In the genomic region with DNA sequence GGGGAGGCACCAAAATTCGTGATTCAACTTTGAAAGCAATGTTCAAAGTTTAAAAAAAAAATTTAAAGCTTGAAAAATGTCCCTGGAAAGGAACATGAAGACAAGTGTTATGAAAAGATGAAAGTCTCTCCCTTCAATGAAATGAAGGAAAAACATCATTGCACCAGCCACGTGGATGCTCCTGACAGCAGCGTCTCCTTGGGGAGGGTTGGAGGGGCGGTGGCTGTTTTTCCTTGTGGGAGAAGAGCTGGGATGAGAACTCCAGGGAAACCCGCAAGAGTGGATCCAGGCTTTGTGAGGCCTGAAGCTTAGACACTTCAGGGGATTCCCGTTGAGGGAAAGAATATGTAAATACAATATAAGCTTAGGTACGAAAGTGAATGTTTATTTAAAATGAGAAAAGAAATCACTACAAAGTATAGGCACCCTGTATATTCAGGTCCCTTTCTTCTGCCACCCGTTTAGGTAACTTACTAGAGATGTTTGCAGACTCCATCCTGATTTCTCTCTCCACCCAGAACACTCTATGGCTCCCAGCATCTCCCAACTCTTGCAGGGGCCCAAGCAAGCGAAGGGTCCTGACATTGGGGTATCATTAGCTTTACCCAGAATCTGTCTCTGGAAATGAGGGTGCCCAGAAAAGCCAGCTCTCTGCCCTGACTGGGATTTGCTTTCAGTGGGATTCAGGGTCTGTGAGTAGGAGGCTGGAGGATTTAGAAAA, we compare ENCODE assay signal across 24 cellular contexts.
"Had no signal": no experiment of that assay in that cellular context is flagged by ENCODE, and none has a peak within 500 bp of the region (broad histone marks: within the 10 kb centered on the region; RNA-seq: fewer than 3 reads in every experiment).

No MANE protein-coding gene starts in this region.

- DNase-seq: naive thymus-derived CD8-positive, alpha-beta T cell; nephron progenitor cell; right cardiac atrium; right lobe of liver; sigmoid colon; small intestine; stimulated activated CD4-positive, alpha-beta T cell treated with anti-CD3 and anti-CD28 coated beads, Interleukin-1b, Interleukin-23, amount 100 ng/mL, for 48 hours; stimulated activated CD4-positive, alpha-beta T cell treated with anti-CD3 and anti-CD28 coated beads, Interleukin-4, amount 100 ng/mL, for 1 hour; stimulated activated CD4-positive, alpha-beta T cell treated with anti-CD3 and anti-CD28 coated beads, Interleukin-4, amount 100 ng/mL, for 4 hours; stimulated activated CD8-positive, alpha-beta memory T cell treated with anti-CD3 and anti-CD28 coated beads, Interleukin-4, amount 100 ng/mL, for 48 hours; stimulated activated naive CD4-positive, alpha-beta T cell; stimulated activated naive CD8-positive, alpha-beta T cell treated with anti-CD3 and anti-CD28 coated beads, Interleukin-15, amount 100 ng/mL, for 72 hours; stimulated activated naive CD8-positive, alpha-beta T cell treated with anti-CD3 and anti-CD28 coated beads, Interleukin-15, Interleukin-2, amounts not matched to agents 100 U/mL and 50 U/mL, for 24 hours; thyroid gland; trophoblast cell; upper lobe of left lung had no signal

- H3K36me3 ChIP-seq: neutrophil, pancreas, prostate gland, right lobe of liver, sigmoid colon, thoracic aorta, thyroid gland, tibial nerve, upper lobe of left lung, vagina had no signal

- H3K27ac ChIP-seq: neutrophil, pancreas, prostate gland, right lobe of liver, sigmoid colon, thoracic aorta, thyroid gland, tibial nerve, upper lobe of left lung, vagina had no signal

- ATAC-seq: naive thymus-derived CD8-positive, alpha-beta T cell; natural killer cell treated with Interleukin-12 subunit alpha and Interleukin-12 subunit beta and Interleukin-15 and Interleukin-18, amount 100 ng/mL, for 72 hours; right cardiac atrium; stimulated activated memory B cell treated with anti-CD40 and anti-IgM and Interleukin-4, amounts not matched to agents 10 μg/mL and 1 μg/mL and 100 μg/mL, for 72 hours; stimulated activated naive CD8-positive, alpha-beta T cell treated with anti-CD3 and anti-CD28 coated beads, Interleukin-15, amount 100 ng/mL, for 72 hours; stimulated activated naive CD8-positive, alpha-beta T cell treated with anti-CD3 and anti-CD28 coated beads, Interleukin-15, Interleukin-2, amounts not matched to agents 100 U/mL and 50 U/mL, for 24 hours had no signal

- H3K4me1 ChIP-seq: prostate gland, right lobe of liver, sigmoid colon, thyroid gland, tibial nerve, upper lobe of left lung, vagina had no signal

- H3K4me3 ChIP-seq: pancreas, prostate gland, right lobe of liver, sigmoid colon, thoracic aorta, thyroid gland, tibial nerve, upper lobe of left lung, vagina had no signal

- H3K9me3 ChIP-seq: neutrophil, pancreas, prostate gland, right lobe of liver, thyroid gland, vagina had no signal
